In genomic region chr3:127761101-127761802, GRCh38 we compare ENCODE assay signal across 7 cellular contexts.
DNase-seq lines count a peak whose midpoint lies in the region; ATAC-seq, FAIRE-seq and TF ChIP-seq lines count a peak whose summit lies in the region.

No MANE protein-coding gene starts in this region.

- peaks cover 1% of the 10 kb centered on the region for H3K4me1 Mint-ChIP-seq in mesothelial cell of epicardium

- no peaks in the 10 kb centered on the region for H3K9me3 Mint-ChIP-seq in mesothelial cell of epicardium

- peaks cover 3 to 23% of the 10 kb centered on the region in 2 donors for H3K4me1 ChIP-seq in kidney (ENCODE audit: control insufficient read depth in 1 of 2, insufficient read depth in 1 of 2, low read depth in 1 of 2, low read length in 2 of 2)

- H3K36me3 Mint-ChIP-seq in mesothelial cell of epicardium: no peaks in the 10 kb centered on the region

- ATAC-seq in GM18511 (IDR thresholded peaks at IDR 0.05; ENCODE audit: unreplicated experiment): peak; percentile 38
- no peak for ATAC-seq in HG03571 (IDR thresholded peaks at IDR 0.05; ENCODE audit: unreplicated experiment)

- TF ChIP-seq CTCF in kidney (IDR thresholded peaks at IDR 0.05; ENCODE audit: borderline replicate concordance, extremely low read depth, insufficient read depth) (no peak), mesothelial cell of epicardium (IDR thresholded peaks at IDR 0.05; ENCODE audit: unreplicated experiment) (no peak)

- no peak overlapping the region for H3K27ac Mint-ChIP-seq in mesothelial cell of epicardium

- no peaks in the 10 kb centered on the region for H3K9me3 ChIP-seq in kidney (ENCODE audit: control insufficient read depth in 1 of 2, low read length in 2 of 2)

- H3K4me3 Mint-ChIP-seq in mesothelial cell of epicardium: no peak overlapping the region

- no peaks in the 10 kb centered on the region for H3K36me3 ChIP-seq in kidney (ENCODE audit: control insufficient read depth in 1 of 2, insufficient read depth in 2 of 2, low read length in 2 of 2)

- H3K27ac ChIP-seq in kidney (ENCODE audit: low read depth in 2 of 2, low read length in 2 of 2): peak overlapping the region; percentile 26 to 43

- no peaks in the 10 kb centered on the region for H3K27me3 Mint-ChIP-seq in mesothelial cell of epicardium (ENCODE audit: low read depth)

- peak overlapping the region in 1 of 2 donors; percentile 49 for H3K9ac ChIP-seq in kidney (ENCODE audit: low read length in 2 of 2)

- peak overlapping the region in 1 of 2 donors; percentile 6 for H3K4me3 ChIP-seq in kidney (ENCODE audit: low read length in 2 of 2)

- intact Hi-C loops in kidney (cut with DNase I): no loop called here

- DNase-seq in NOMO-1 treated with DMSO at 0.1 percent for 48 hours (lab: John Stamatoyannopoulos, UW; ENCODE audit: unreplicated experiment): peak; percentile 76
- DNase-seq in kidney: peak; percentile 66
- DNase-seq in superior temporal gyrus (ENCODE audit: extremely low spot score): peak; percentile 57
- DNase-seq in HUDEP-2 (lab: John Stamatoyannopoulos, UW; ENCODE audit: unreplicated experiment in 76 of 76): no peak
- no peak for DNase-seq in mesothelial cell of epicardium (ENCODE audit: low spot score in 2 of 2, unreplicated experiment in 2 of 2)

- FAIRE-seq in kidney (lab: Jason Lieb, UNC): no peak

Comparison
In these comparisons a context has a peak if more than half of its experiments do, and no peak if none do; other contexts are left out.
1. DNase-seq: peak in NOMO-1 treated with DMSO at 0.1 percent for 48 hours (single experiment), kidney (single experiment) and superior temporal gyrus (single experiment); none in HUDEP-2 (0 of 76) and mesothelial cell of epicardium (0 of 2).